10 cellular contexts compared by ENCODE assay signal in genomic region chr3:178835033-178835432, GRCh38.
"Had no signal": no experiment of that assay in that cellular context is flagged by ENCODE, and none has a peak within 500 bp of the region (broad histone marks: within the 10 kb centered on the region; RNA-seq: fewer than 3 reads in every experiment).

No MANE protein-coding gene starts in this region.

- H3K9ac ChIP-seq: GM23248, KMS-11 had no signal

- ATAC-seq: HCT116, HepG2 had no signal

- H3K4me3 ChIP-seq: GM23248, HAP-1 had no signal

- H3K36me3 ChIP-seq: HAP-1 had no signal

- H3K4me2 ChIP-seq: KMS-11 had no signal

- H2AFZ ChIP-seq: GM23248 had no signal

- DNase-seq: GM23248, GOT3, H7, HFFc6, KBM-7 had no signal

- H3K9me3 ChIP-seq: HAP-1 had no signal

- H3K4me1 ChIP-seq: HAP-1 had no signal

- H3K27ac ChIP-seq: GM23248, HL-60, KMS-11 had no signal

- FAIRE-seq: HepG2 had no signal
